1 cellular context compared by ENCODE assay signal in genomic region chr9:136400038-136400834, GRCh38.
TF ChIP-seq lines count a peak whose summit lies in the region.

Gene SNAPC4 (minus strand): TSS chr9:136400170. CDS start chr9:136398428, 1,742 bp downstream.

TF ChIP-seq in HepG2, 621 proteins besides CTCF, POLR2A, EP300 and RAD21 (continued from another document):
- TF ChIP-seq AFF4 (CRISPR knock-in tag; IDR thresholded peaks at IDR 0.05) (no peak), RNF219 (CRISPR knock-in tag; IDR thresholded peaks at IDR 0.05) (no peak), NONO (IDR thresholded peaks at IDR 0.05) (no peak), NONO (CRISPR knock-in tag; conservative IDR thresholded peaks at IDR 0.05) (peak; percentile 89), ZSCAN25 (CRISPR knock-in tag; IDR thresholded peaks at IDR 0.05) (peak; percentile 60), ZKSCAN1 (IDR thresholded peaks at IDR 0.05; ENCODE audit: low read length) (no peak), ZBTB20 (CRISPR knock-in tag; IDR thresholded peaks at IDR 0.05; ENCODE audit: borderline replicate concordance, low read depth) (no peak; the same call in 1 of the 2 replicates), PTBP1 (IDR thresholded peaks at IDR 0.05; ENCODE audit: low read depth, low read length, poor library complexity, severe bottlenecking) (no peak), GATAD1 (CRISPR knock-in tag; IDR thresholded peaks at IDR 0.05) (peak; percentile 89), POLR2AphosphoS5 (IDR thresholded peaks at IDR 0.05; ENCODE audit: low read depth, low read length) (peak; percentile 61), SSRP1 (CRISPR knock-in tag; IDR thresholded peaks at IDR 0.05) (no peak), HNRNPL (IDR thresholded peaks at IDR 0.05; ENCODE audit: low read depth, low read length) (no peak), DMAP1 (CRISPR knock-in tag; IDR thresholded peaks at IDR 0.05) (no peak; the same call in none of the 2 replicates), CAMTA2 (CRISPR knock-in tag; IDR thresholded peaks at IDR 0.05; ENCODE audit: borderline replicate concordance) (no peak), SALL2 (CRISPR knock-in tag; IDR thresholded peaks at IDR 0.05) (peak; percentile 88), USF2 (IDR thresholded peaks at IDR 0.05; ENCODE audit: low read depth, low read length) (no peak), USF2 (CRISPR knock-in tag; IDR thresholded peaks at IDR 0.05; ENCODE audit: borderline replicate concordance) (no peak), YEATS4 (CRISPR knock-in tag; IDR thresholded peaks at IDR 0.05; ENCODE audit: borderline replicate concordance) (peak; percentile 34; the same call in 1 of the 2 replicates), TFAP4 (IDR thresholded peaks at IDR 0.05; ENCODE audit: borderline replicate concordance, low read depth) (no peak), AHDC1 (CRISPR knock-in tag; IDR thresholded peaks at IDR 0.05; ENCODE audit: borderline replicate concordance) (no peak), FOXO1 (CRISPR knock-in tag; IDR thresholded peaks at IDR 0.05) (0 out of 2 replicates have a peak, but pooled peaks have one; percentile 13)
